ENCODE assay signal across 14 cellular contexts in genomic region chr11:75513250-75513649, GRCh38. TPM values are rescaled to one million over a fixed set of nuclear protein-coding genes. Genes with fewer than 3 reads are reported as not detected.
DNase-seq lines count a peak whose midpoint lies in the region; ATAC-seq and TF ChIP-seq lines count a peak whose summit lies in the region.
"Had no signal": no experiment of that assay in that cellular context is flagged by ENCODE, and none has a peak within 500 bp of the region (broad histone marks: within the 10 kb centered on the region; RNA-seq: fewer than 3 reads in every experiment).

No MANE protein-coding gene starts in this region.

- TF ChIP-seq POLR2A in upper lobe of left lung (IDR thresholded peaks at IDR 0.05), result no peak

- no peak for TF ChIP-seq CTCF in upper lobe of left lung (IDR thresholded peaks at IDR 0.05)

- no peak overlapping the region for H3K27ac ChIP-seq in upper lobe of left lung
- H3K27ac ChIP-seq: VCaP had no signal

- H3K36me3 ChIP-seq in upper lobe of left lung, result no peaks in the 10 kb centered on the region
- H3K36me3 ChIP-seq: spleen had no signal

- WGBS in upper lobe of left lung, 2 donors, result 62 to 70% methylated on average over 4 to 5 of the region's 5 CpGs

- no peak for ATAC-seq in upper lobe of left lung (ENCODE audit: low FRiP score in 2 of 2)
- no peak for ATAC-seq in GM19023 (IDR thresholded peaks at IDR 0.05; ENCODE audit: unreplicated experiment)
- ATAC-seq: activated CD8-positive, alpha-beta T cell treated with anti-CD3 and anti-CD28 coated beads for 36 hours had no signal

- no peaks in the 10 kb centered on the region for H3K9me3 ChIP-seq in upper lobe of left lung
- H3K9me3 ChIP-seq: spleen had no signal

- H3K4me3 ChIP-seq in skeletal muscle cell (ENCODE audit: low read depth, low read length) (no peak overlapping the region), upper lobe of left lung (no peak overlapping the region)
- H3K4me3 ChIP-seq: spleen had no signal

- peaks cover 0 to 12% (median 3%) of the 10 kb centered on the region in 4 donors for H3K4me1 ChIP-seq in upper lobe of left lung

- H3K27me3 ChIP-seq in upper lobe of left lung, result no peaks in the 10 kb centered on the region
- H3K27me3 ChIP-seq: spleen had no signal

- no peak for TF ChIP-seq EP300 in upper lobe of left lung (IDR thresholded peaks at IDR 0.05)

- DNase-seq in NCI-H2196 (lab: John Stamatoyannopoulos, UW; ENCODE audit: unreplicated experiment) (peak; percentile 15), NCI-H2196 treated with DMSO at 0.1 percent for 48 hours (lab: John Stamatoyannopoulos, UW; ENCODE audit: unreplicated experiment) (no peak), RPMI8226 (peak; percentile 68), fibroblast of peridontal ligament (ENCODE audit: extremely low read depth) (peak; percentile 60), skeletal muscle cell (ENCODE audit: low read depth) (peak; percentile 22), DMS79 (lab: John Stamatoyannopoulos, UW) (no peak), upper lobe of left lung (no peak)
- DNase-seq: activated CD8-positive, alpha-beta T cell treated with anti-CD3 and anti-CD28 coated beads for 36 hours; NCI-H1436; NK-92 treated with Interleukin-12 subunit alpha and Interleukin-12 subunit beta, amount 100 ng/mL, for 24 hours; spleen; stimulated activated naive CD4-positive, alpha-beta T cell treated with Interleukin-2 at 50 U/mL for 16 hours had no signal

RNA-seq across cellular contexts. Expression of gene GDPD5, which starts 12.5 kb away (rescaled TPM):
- 10 to 100 TPM in 4 of 6 donors, 1 to 10 TPM in 2; 5.7 to 34.6 (median 14.0) TPM for total RNA-seq in upper lobe of left lung

RNA-seq across cellular contexts. Expression of gene SERPINH1, which starts 48.8 kb away (rescaled TPM):
- 100 to 1,000 TPM in 5 of 6 donors, 10 to 100 TPM in 1; 95.9 to 266 (median 145) TPM for total RNA-seq in upper lobe of left lung

Comparison
In these comparisons a context has a peak if more than half of its experiments do, and no peak if none do; other contexts are left out.
1. DNase-seq: peak in NCI-H2196 (single experiment), RPMI8226 (single experiment), fibroblast of peridontal ligament (single experiment) and skeletal muscle cell (single experiment); none in NCI-H2196 treated with DMSO at 0.1 percent for 48 hours (single experiment), DMS79 (single experiment) and upper lobe of left lung (0 of 2).